22 cellular contexts compared by ENCODE assay signal in genomic region chr9:82891321-82891720, GRCh38.
"Had no signal": no experiment of that assay in that cellular context is flagged by ENCODE, and none has a peak within 500 bp of the region (broad histone marks: within the 10 kb centered on the region; RNA-seq: fewer than 3 reads in every experiment).

No MANE protein-coding gene starts in this region.

- H3K4me2 ChIP-seq: neural progenitor cell had no signal

- H3K9me3 ChIP-seq: heart right ventricle, mucosa of descending colon, prostate gland had no signal

- H3K9me3 Mint-ChIP-seq: activated CD4-positive, alpha-beta memory T cell treated with anti-CD3 and anti-CD28 coated beads, Interleukin-2, amount 10 ng/mL, durations not matched to agents 7 days and 5 days; memory B cell; neural progenitor cell had no signal

- H3K27ac Mint-ChIP-seq: activated CD4-positive, alpha-beta memory T cell treated with anti-CD3 and anti-CD28 coated beads, Interleukin-2, amount 10 ng/mL, durations not matched to agents 7 days and 5 days; activated CD8-positive, alpha-beta memory T cell treated with anti-CD3 and anti-CD28 coated beads, Interleukin-2, amount 10 ng/mL, durations not matched to agents 7 days and 5 days; activated naive CD8-positive, alpha-beta T cell; brain; endodermal cell; memory B cell; naive B cell; neural progenitor cell; stimulated activated naive CD8-positive, alpha-beta T cell treated with anti-CD3 and anti-CD28 coated beads, Interleukin-15, amount 100 ng/mL, for 72 hours had no signal

- H3K27me3 Mint-ChIP-seq: activated CD4-positive, alpha-beta memory T cell treated with anti-CD3 and anti-CD28 coated beads, Interleukin-2, amount 10 ng/mL, durations not matched to agents 7 days and 5 days; activated CD8-positive, alpha-beta memory T cell treated with anti-CD3 and anti-CD28 coated beads, Interleukin-2, amount 10 ng/mL, durations not matched to agents 7 days and 5 days; activated naive CD8-positive, alpha-beta T cell; brain; naive B cell; stimulated activated naive CD8-positive, alpha-beta T cell treated with anti-CD3 and anti-CD28 coated beads, Interleukin-15, amount 100 ng/mL, for 72 hours had no signal

- FAIRE-seq: colon, small intestine had no signal

- H3K36me3 ChIP-seq: heart right ventricle, neural progenitor cell, prostate gland had no signal

- H3K4me3 Mint-ChIP-seq: activated CD4-positive, alpha-beta memory T cell treated with anti-CD3 and anti-CD28 coated beads, Interleukin-2, amount 10 ng/mL, durations not matched to agents 7 days and 5 days; activated CD8-positive, alpha-beta memory T cell treated with anti-CD3 and anti-CD28 coated beads, Interleukin-2, amount 10 ng/mL, durations not matched to agents 7 days and 5 days; activated naive CD8-positive, alpha-beta T cell; brain; endodermal cell; memory B cell; naive B cell; neural progenitor cell; stimulated activated naive CD8-positive, alpha-beta T cell treated with anti-CD3 and anti-CD28 coated beads, Interleukin-15, amount 100 ng/mL, for 72 hours had no signal

- H3K9ac ChIP-seq: neural progenitor cell had no signal

- H3K27ac ChIP-seq: heart right ventricle, neural progenitor cell, prostate gland had no signal

- H3K36me3 Mint-ChIP-seq: activated CD8-positive, alpha-beta memory T cell treated with anti-CD3 and anti-CD28 coated beads, Interleukin-2, amount 10 ng/mL, durations not matched to agents 7 days and 5 days; activated naive CD8-positive, alpha-beta T cell; brain; memory B cell; naive B cell; neural progenitor cell had no signal

- H3K4me3 ChIP-seq: heart right ventricle, mucosa of descending colon, neural progenitor cell, prostate gland had no signal

- H3K4me1 ChIP-seq: neural progenitor cell, prostate gland had no signal

- ATAC-seq: activated CD8-positive, alpha-beta memory T cell treated with anti-CD3 and anti-CD28 coated beads, Interleukin-2, amount 10 ng/mL, durations not matched to agents 7 days and 5 days; heart right ventricle; left ventricle myocardium superior; mucosa of descending colon; right cardiac atrium had no signal

- H3K4me1 Mint-ChIP-seq: activated CD4-positive, alpha-beta memory T cell treated with anti-CD3 and anti-CD28 coated beads, Interleukin-2, amount 10 ng/mL, durations not matched to agents 7 days and 5 days; activated CD8-positive, alpha-beta memory T cell treated with anti-CD3 and anti-CD28 coated beads, Interleukin-2, amount 10 ng/mL, durations not matched to agents 7 days and 5 days; memory B cell; naive B cell; stimulated activated naive CD8-positive, alpha-beta T cell treated with anti-CD3 and anti-CD28 coated beads, Interleukin-15, amount 100 ng/mL, for 72 hours had no signal

- H3K27me3 ChIP-seq: heart right ventricle, neural progenitor cell had no signal

- DNase-seq: activated CD4-positive, alpha-beta memory T cell treated with anti-CD3 and anti-CD28 coated beads, Interleukin-2, amount 10 ng/mL, durations not matched to agents 7 days and 5 days; activated CD4-positive, alpha-beta T cell treated with anti-CD3 and anti-CD28 coated beads for 48 hours; activated CD4-positive, CD25-positive, alpha-beta regulatory T cell; activated CD8-positive, alpha-beta memory T cell treated with anti-CD3 and anti-CD28 coated beads, Interleukin-2, amount 10 ng/mL, durations not matched to agents 7 days and 5 days; central memory CD4-positive, alpha-beta T cell; endodermal cell; heart right ventricle; left ventricle myocardium superior; mucosa of descending colon; naive B cell; right cardiac atrium; small intestine; stimulated activated CD4-positive, alpha-beta T cell treated with anti-CD3 and anti-CD28 coated beads, Interleukin-15, amount 100 ng/mL, for 24 hours; stimulated activated CD4-positive, alpha-beta T cell treated with anti-CD3 and anti-CD28 coated beads, Interleukin-2, amount 100 ng/mL, for 48 hours; stimulated activated naive CD8-positive, alpha-beta T cell treated with anti-CD3 and anti-CD28 coated beads, Interleukin-15, amount 100 ng/mL, for 72 hours; trophoblast cell had no signal
